ENCODE assay signal across 8 cellular contexts in the genomic region with DNA sequence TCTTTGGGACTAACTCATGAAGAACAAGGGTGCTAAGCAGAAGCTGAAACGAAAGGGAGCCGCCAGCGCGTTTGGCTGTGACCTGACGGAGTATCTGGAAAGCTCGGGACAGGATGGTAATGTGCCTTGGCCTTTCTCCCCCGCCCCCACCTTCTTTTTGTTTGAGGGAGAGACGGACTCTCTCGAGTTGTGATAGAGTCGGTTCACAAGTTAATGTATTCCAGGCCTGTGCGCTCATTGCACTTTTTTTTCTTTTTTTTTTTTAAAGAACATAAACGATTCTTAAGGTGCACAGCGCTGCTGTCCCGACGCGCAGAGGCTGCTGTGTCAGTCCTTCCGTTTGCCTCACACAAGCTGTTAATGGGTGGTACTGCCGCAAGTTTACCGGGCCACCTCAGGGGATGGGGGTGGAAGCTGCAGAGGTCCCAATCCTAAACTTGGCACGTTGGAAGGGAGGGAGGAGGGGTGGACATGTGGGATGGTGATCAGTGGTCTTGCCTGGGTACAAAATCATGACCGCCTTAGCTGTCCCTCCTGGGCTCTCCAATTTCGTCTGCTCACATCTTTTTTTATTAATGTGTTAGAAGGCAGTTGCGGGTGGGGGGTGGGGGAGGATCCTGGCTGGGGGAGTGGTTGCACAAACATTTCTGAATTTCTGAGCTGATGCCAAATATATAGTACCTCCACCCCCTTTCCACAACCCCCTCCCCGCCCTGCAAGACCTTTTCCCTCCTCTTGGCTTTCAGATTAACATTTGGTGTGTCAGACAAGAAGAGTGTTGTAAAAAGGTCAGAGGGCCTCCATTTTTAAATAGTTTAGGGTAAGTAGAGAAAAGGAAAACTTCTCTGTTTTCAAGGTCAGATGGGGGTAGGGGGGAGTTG. TPM values are rescaled to one million over a fixed set of nuclear protein-coding genes. Genes with fewer than 3 reads are reported as not detected.
A peak's percentile ranks its signal among the peaks of the same experiment; 100 is the strongest.
DNase-seq lines count a peak whose midpoint lies in the region; ATAC-seq and FAIRE-seq lines count a peak whose summit lies in the region.

No MANE protein-coding gene starts in this region.

- intact Hi-C loops in dendritic cell treated with granulocyte-macrophage colony-stimulating factor and Interleukin-4, amounts not matched to agents 40 ng/mL and 50 ng/mL, for 4 days (cut with micrococcal nuclease), result loop anchor here (1.0 kb wide), 2 partner anchors 8 to 28 kb away; no protein-coding TSS in a partner anchor

- peaks cover 51% of the 10 kb centered on the region for H3K4me1 Mint-ChIP-seq in dendritic cell treated with granulocyte-macrophage colony-stimulating factor and Interleukin-4, amounts not matched to agents 40 ng/mL and 50 ng/mL, for 4 days (ENCODE audit: low read depth)
- H3K4me1 Mint-ChIP-seq in memory B cell, result peaks cover 40% of the 10 kb centered on the region

- peak overlapping the region; percentile 82 for H3K4me3 Mint-ChIP-seq in dendritic cell treated with granulocyte-macrophage colony-stimulating factor and Interleukin-4, amounts not matched to agents 40 ng/mL and 50 ng/mL, for 4 days
- H3K4me3 Mint-ChIP-seq in memory B cell, result peak overlapping the region; percentile 90

- peaks cover 54% of the 10 kb centered on the region for H3K36me3 Mint-ChIP-seq in dendritic cell treated with granulocyte-macrophage colony-stimulating factor and Interleukin-4, amounts not matched to agents 40 ng/mL and 50 ng/mL, for 4 days (ENCODE audit: low read depth)
- no peaks in the 10 kb centered on the region for H3K36me3 Mint-ChIP-seq in memory B cell

- H3K27ac Mint-ChIP-seq in dendritic cell treated with granulocyte-macrophage colony-stimulating factor and Interleukin-4, amounts not matched to agents 40 ng/mL and 50 ng/mL, for 4 days, result peak overlapping the region; percentile 94
- H3K27ac Mint-ChIP-seq in memory B cell, result peak overlapping the region; percentile 97

- in situ Hi-C loops in Caki2 (cut with HindIII; ENCODE audit: low pct_unique_long_range_greater_than_20kb, low sequenced_read_pairs), result no loop called here

- FAIRE-seq in HTR-8/SVneo (lab: Jason Lieb, UNC), result no peak

- no peaks in the 10 kb centered on the region for H3K9me3 Mint-ChIP-seq in dendritic cell treated with granulocyte-macrophage colony-stimulating factor and Interleukin-4, amounts not matched to agents 40 ng/mL and 50 ng/mL, for 4 days
- no peaks in the 10 kb centered on the region for H3K9me3 Mint-ChIP-seq in memory B cell

- ATAC-seq in GM21381 (IDR thresholded peaks at IDR 0.05; ENCODE audit: unreplicated experiment) (peak; percentile 26), memory B cell (ENCODE audit: low read depth) (peak; percentile 28)

- peaks cover 2% of the 10 kb centered on the region for H3K27me3 Mint-ChIP-seq in dendritic cell treated with granulocyte-macrophage colony-stimulating factor and Interleukin-4, amounts not matched to agents 40 ng/mL and 50 ng/mL, for 4 days
- no peaks in the 10 kb centered on the region for H3K27me3 Mint-ChIP-seq in memory B cell

- DNase-seq in Caki2 (ENCODE audit: low read depth) (peak; percentile 61), HTR-8/SVneo (ENCODE audit: insufficient read length, low spot score) (peak; percentile 32), memory B cell (ENCODE audit: low spot score in 2 of 2) (no peak), NCI-H345 treated with DMSO at 0.1 percent for 48 hours (lab: John Stamatoyannopoulos, UW; ENCODE audit: unreplicated experiment) (no peak)
- DNase-seq in activated CD4-positive, alpha-beta T cell treated with anti-CD3 and anti-CD28 coated beads for 1 hour, result peak; percentile 59
- peak; percentile 22 to 23 for DNase-seq in stimulated activated CD8-positive, alpha-beta memory T cell treated with anti-CD3 and anti-CD28 coated beads, Interleukin-2, amount 100 ng/mL, for 48 hours (ENCODE audit: low read depth in 2 of 2)

RNA-seq across cellular contexts. Expression of a gene that starts 0.9 kb away (rescaled TPM):
- total RNA-seq in Caki2 (2014; rRNA removed; shearing (Covaris generic); ENCODE audit: low replicate concordance), result 1.5 and 6.6 TPM in 2 replicates

RNA-seq across cellular contexts. Expression of a gene that starts 54.5 kb away (rescaled TPM):
- 39.4 and 45.8 TPM in 2 replicates for total RNA-seq in Caki2 (2014; rRNA removed; shearing (Covaris generic); ENCODE audit: low replicate concordance)

Comparison
In these comparisons a context has a peak if more than half of its experiments do, and no peak if none do; other contexts are left out.
1. DNase-seq: peak in Caki2 (single experiment), HTR-8/SVneo (single experiment), activated CD4-positive, alpha-beta T cell treated with anti-CD3 and anti-CD28 coated beads for 1 hour (single experiment) and stimulated activated CD8-positive, alpha-beta memory T cell treated with anti-CD3 and anti-CD28 coated beads, Interleukin-2, amount 100 ng/mL, for 48 hours (2 of 2); none in memory B cell (0 of 2) and NCI-H345 treated with DMSO at 0.1 percent for 48 hours (single experiment).